Comparison of ENCODE assay signal across 20 cellular contexts in genomic region chr12:543114-543451, GRCh38.
A peak's percentile ranks its signal among the peaks of the same experiment; 100 is the strongest.
DNase-seq lines count a peak whose midpoint lies in the region; ATAC-seq and TF ChIP-seq lines count a peak whose summit lies in the region.
"Had no signal": no experiment of that assay in that cellular context is flagged by ENCODE, and none has a peak within 500 bp of the region (broad histone marks: within the 10 kb centered on the region; RNA-seq: fewer than 3 reads in every experiment).

No MANE protein-coding gene starts in this region.

- H3K4me2 ChIP-seq in neuronal stem cell (ENCODE audit: insufficient read depth, low read length, poor library complexity, severe bottlenecking) (no peak overlapping the region), OCI-LY7 (ENCODE audit: low read length) (no peak overlapping the region)
- H3K4me2 ChIP-seq: A549 had no signal

- H3K36me3 ChIP-seq in right atrium auricular region (peaks cover 4% of the 10 kb centered on the region), endodermal cell (ENCODE audit: control insufficient read depth, insufficient read depth, low read length) (peaks cover 31% of the 10 kb centered on the region), neuronal stem cell (replicated peaks in 1 of 2; ENCODE audit: control insufficient read depth in 2 of 2, insufficient read depth in 2 of 2, low read length in 2 of 2) (peaks cover 0 to under 1% of the 10 kb centered on the region in 2 donors), OCI-LY7 (ENCODE audit: insufficient read depth, low read length) (no peaks in the 10 kb centered on the region)
- H3K36me3 ChIP-seq: BLaER1 treated with 17β-estradiol and CSF1 and Interleukin-3, amounts not matched to agents 10 nM and 100 nM had no signal

- H3K14ac ChIP-seq in neuronal stem cell (ENCODE audit: low read length): no peak overlapping the region

- H4K91ac ChIP-seq in neuronal stem cell (ENCODE audit: low read depth, low read length, poor library complexity): no peak overlapping the region

- peak overlapping the region; percentile 80 for H2AFZ ChIP-seq in neuronal stem cell (ENCODE audit: low read length)
- no peak overlapping the region for H2AFZ ChIP-seq in OCI-LY7 (ENCODE audit: low read length)

- H3K9ac ChIP-seq in endodermal cell (ENCODE audit: extremely low read depth, low read length, poor library complexity, severe bottlenecking) (no peak overlapping the region), neuronal stem cell (ENCODE audit: low read depth, low read length, poor library complexity) (peak overlapping the region; percentile 38)

- 87% methylated on average over 6 of the region's 9 CpGs; no CpG with 5 or more reads in 1 of the 2 experiments for WGBS in endodermal cell (ENCODE audit: insufficient coverage in 1 of 2, insufficient read length in 1 of 2), 2 experiments
- no CpG with 5 or more reads among the region's 9 CpGs for WGBS in neuronal stem cell (ENCODE audit: extremely low coverage in 2 of 2, insufficient read length in 2 of 2, insufficient replicate concordance in 1 of 2), 2 donors

- H3K4me1 ChIP-seq in right atrium auricular region: peaks cover 0 to 48% of the 10 kb centered on the region in 2 donors
- H3K4me1 ChIP-seq in endodermal cell (ENCODE audit: control insufficient read depth, insufficient read depth, low read length): peaks cover 12% of the 10 kb centered on the region
- peaks cover 21 to 23% of the 10 kb centered on the region in 2 donors for H3K4me1 ChIP-seq in neuronal stem cell (ENCODE audit: control insufficient read depth in 2 of 2, insufficient read depth in 1 of 2, low read depth in 1 of 2, low read length in 2 of 2)
- no peaks in the 10 kb centered on the region for H3K4me1 ChIP-seq in OCI-LY7 (ENCODE audit: insufficient read depth, low read length, poor library complexity, severe bottlenecking)

- H3K4me3 ChIP-seq in right atrium auricular region: no peak overlapping the region
- no peak overlapping the region for H3K4me3 ChIP-seq in endodermal cell (ENCODE audit: low read length)
- H3K4me3 ChIP-seq in neuronal stem cell (ENCODE audit: low read length in 2 of 2): no peak overlapping the region
- H3K4me3 ChIP-seq in OCI-LY7 (ENCODE audit: low read depth, low read length, poor library complexity, severe bottlenecking): no peak overlapping the region
- H3K4me3 ChIP-seq: A549; BLaER1 treated with 17β-estradiol and CSF1 and Interleukin-3, amounts not matched to agents 10 nM and 100 nM; K562 had no signal

- intact Hi-C loops in Right ventricle myocardium superior (cut with DNase I) (no loop called here), OCI-LY7 (cut with micrococcal nuclease; ENCODE audit: unreplicated experiment) (no loop called here)

- H3K4me3 Mint-ChIP-seq in endodermal cell: no peak overlapping the region
- H3K4me3 Mint-ChIP-seq: CD4-positive, alpha-beta T cell had no signal

- no peaks in the 10 kb centered on the region for H3K27me3 Mint-ChIP-seq in endodermal cell (ENCODE audit: insufficient read depth)

- H3K79me2 ChIP-seq in OCI-LY7 (ENCODE audit: insufficient read depth, low read depth, low read length): no peaks in the 10 kb centered on the region

- H3K36me3 Mint-ChIP-seq in endodermal cell (ENCODE audit: low read depth): peaks cover 49% of the 10 kb centered on the region

- CTCF ChIA-PET in OCI-LY7 (lab: Charles Lee; ENCODE audit: unreplicated experiment): interaction anchor here (0.7 kb wide), 1 partner anchor 87 kb away, joined by 3 read pairs; no protein-coding TSS in a partner anchor

- H2AK5ac ChIP-seq in neuronal stem cell (ENCODE audit: low read depth, low read length): no peak overlapping the region

- H3K27ac ChIP-seq in right atrium auricular region: peak overlapping the region; percentile 67 to 71
- H3K27ac ChIP-seq in endodermal cell (ENCODE audit: low read depth, low read length): peak overlapping the region; percentile 42
- H3K27ac ChIP-seq in neuronal stem cell (replicated peaks; ENCODE audit: low read length): no peak overlapping the region
- no peak overlapping the region for H3K27ac ChIP-seq in OCI-LY7 (ENCODE audit: low read depth, low read length, poor library complexity, severe bottlenecking)
- H3K27ac ChIP-seq: A549 had no signal

- H3K27ac Mint-ChIP-seq in endodermal cell: peak overlapping the region; percentile 85
- H3K27ac Mint-ChIP-seq: CD4-positive, alpha-beta T cell had no signal

- H3K79me1 ChIP-seq in neuronal stem cell (ENCODE audit: low read depth, low read length): no peaks in the 10 kb centered on the region

- no peak overlapping the region for H3K4ac ChIP-seq in neuronal stem cell (ENCODE audit: low read length)

- H3K23ac ChIP-seq in neuronal stem cell (ENCODE audit: low read depth, low read length, poor library complexity): no peak overlapping the region

- H4K20me1 ChIP-seq in OCI-LY7 (ENCODE audit: insufficient read depth, low read length): no peaks in the 10 kb centered on the region

- H3K9me2 ChIP-seq in OCI-LY7 (ENCODE audit: insufficient read depth, low read length): no peaks in the 10 kb centered on the region

- DNase-seq in right atrium auricular region (ENCODE audit: low spot score) (no peak), Right ventricle myocardium superior (no peak), endodermal cell (no peak), neuronal stem cell (ENCODE audit: low spot score) (no peak), OCI-LY7 (ENCODE audit: low spot score) (no peak)
- DNase-seq: AML-193; CD4-positive, alpha-beta T cell; DMS53; MV-4-11; NCI-H1105; NCI-H1436 treated with DMSO at 0.1 percent for 48 hours; NCI-H187 treated with DMSO at 0.1 percent for 48 hours; NCI-H774; PC-3 had no signal

- BruUV-seq in OCI-LY7 (replicated peaks; lab: Mats Ljungman, UMichigan): no TSS peak

- H3K27me3 ChIP-seq in right atrium auricular region (no peaks in the 10 kb centered on the region), endodermal cell (ENCODE audit: control insufficient read depth, insufficient read depth, low read length, poor library complexity, severe bottlenecking) (no peaks in the 10 kb centered on the region), neuronal stem cell (ENCODE audit: control insufficient read depth in 3 of 3, insufficient read depth in 3 of 3, low read depth in 1 of 3, low read length in 3 of 3) (peaks cover 0 to 3% (median 0%) of the 10 kb centered on the region in 3 experiments)

- peaks cover 20% of the 10 kb centered on the region for H3K4me1 Mint-ChIP-seq in endodermal cell

- no peak overlapping the region for H2BK12ac ChIP-seq in neuronal stem cell (ENCODE audit: low read length)

- H2BK5ac ChIP-seq in neuronal stem cell (ENCODE audit: low read length): no peak overlapping the region

- TF ChIP-seq CTCF in right atrium auricular region (IDR thresholded peaks at IDR 0.05) (no peak), endodermal cell (conservative IDR thresholded peaks at IDR 0.05) (no peak), OCI-LY7 (conservative IDR thresholded peaks at IDR 0.05; ENCODE audit: low read length) (no peak)

- no peak overlapping the region for H2BK15ac ChIP-seq in neuronal stem cell (ENCODE audit: low read length)

- POLR2A ChIA-PET in OCI-LY7 (lab: Charles Lee): interaction anchor here (0.6 kb wide), 1 partner anchor 9 kb away, joined by 3 read pairs; no protein-coding TSS in a partner anchor

- H3K9me3 ChIP-seq in right atrium auricular region (no peaks in the 10 kb centered on the region), endodermal cell (ENCODE audit: control insufficient read depth, low read length) (no peaks in the 10 kb centered on the region), neuronal stem cell (replicated peaks in 1 of 2; ENCODE audit: control insufficient read depth in 2 of 2, insufficient read depth in 1 of 2, low read depth in 1 of 2, low read length in 2 of 2) (no peaks in the 10 kb centered on the region), OCI-LY7 (ENCODE audit: low read length) (no peaks in the 10 kb centered on the region)
- H3K9me3 ChIP-seq: A549; BLaER1 treated with 17β-estradiol and CSF1 and Interleukin-3, amounts not matched to agents 10 nM and 100 nM had no signal

- H3K9me3 Mint-ChIP-seq in endodermal cell: peaks cover 6% of the 10 kb centered on the region
- H3K9me3 Mint-ChIP-seq: CD4-positive, alpha-beta T cell had no signal

- H2BK120ac ChIP-seq in neuronal stem cell (ENCODE audit: low read depth, low read length): no peak overlapping the region

- H3K18ac ChIP-seq in neuronal stem cell (ENCODE audit: low read length): peak overlapping the region; percentile 20

- no peak for ATAC-seq in Right ventricle myocardium superior (ENCODE audit: poor library complexity)
- ATAC-seq in HG02981 (IDR thresholded peaks at IDR 0.05; ENCODE audit: unreplicated experiment): no peak
- ATAC-seq in HG03097 (IDR thresholded peaks at IDR 0.05; ENCODE audit: low FRiP score, unreplicated experiment): no peak
- ATAC-seq: A549, HepG2, K562, PC-3 had no signal

- no peak overlapping the region for H4K8ac ChIP-seq in neuronal stem cell (ENCODE audit: low read depth, low read length)

Comparison
In these comparisons a context has a peak if more than half of its experiments do, and no peak if none do; other contexts are left out.
1. H3K27ac ChIP-seq: peak in right atrium auricular region (2 of 2) and endodermal cell (single experiment); none in neuronal stem cell (single experiment) and OCI-LY7 (single experiment).